18 cellular contexts compared by ENCODE assay signal in the genomic region with DNA sequence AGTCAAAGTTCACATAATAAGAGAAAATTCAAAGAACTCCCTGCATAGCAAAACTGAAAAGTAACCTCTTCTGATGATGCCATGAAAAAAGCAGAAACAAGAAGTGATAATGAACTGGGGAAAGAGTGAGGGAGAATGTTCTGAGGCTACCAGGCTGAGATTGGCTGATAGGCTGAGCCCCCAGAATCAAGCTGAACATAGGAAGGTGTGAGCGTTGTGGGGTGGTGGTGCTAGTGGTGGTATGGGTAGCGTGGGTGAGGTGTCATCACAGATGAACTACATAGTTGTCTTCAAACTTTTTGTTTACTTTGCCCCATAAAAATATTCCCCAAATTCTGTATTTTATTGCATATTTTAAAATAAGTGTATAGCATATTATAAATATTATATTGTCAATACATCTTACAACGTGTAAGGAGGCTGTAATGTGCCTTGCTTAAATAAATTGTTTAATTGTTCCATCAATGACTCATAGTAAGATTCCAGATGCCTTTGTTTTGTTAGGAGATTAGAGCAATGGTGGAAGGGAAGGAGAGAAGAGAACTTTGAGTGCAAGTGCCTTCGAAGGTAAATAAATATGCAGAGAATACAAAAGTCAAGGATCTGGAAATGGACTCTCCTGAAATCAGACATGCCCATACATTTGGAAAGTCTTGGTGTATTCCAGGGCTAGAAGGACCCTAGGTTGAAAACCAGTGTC. TPM values are rescaled to one million over a fixed set of nuclear protein-coding genes. Genes with fewer than 3 reads are reported as not detected.
DNase-seq lines count a peak whose midpoint lies in the region; ATAC-seq, FAIRE-seq and TF ChIP-seq lines count a peak whose summit lies in the region.
"Had no signal": no experiment of that assay in that cellular context is flagged by ENCODE, and none has a peak within 500 bp of the region (broad histone marks: within the 10 kb centered on the region; RNA-seq: fewer than 3 reads in every experiment).

No MANE protein-coding gene starts in this region.

- H3K27me3 ChIP-seq in keratinocyte (ENCODE audit: control insufficient read depth, extremely low read depth, insufficient read depth, low read length), result no peaks in the 10 kb centered on the region
- H3K27me3 ChIP-seq: BE2C had no signal

- dilution Hi-C loops in keratinocyte (cut with MboI; ENCODE audit: extremely low pct_ligation_motif_present, low sequenced_read_pairs), result no loop called here

- H3K79me2 ChIP-seq in keratinocyte (ENCODE audit: control insufficient read depth, insufficient read depth, low read length), result no peaks in the 10 kb centered on the region

- H3K4me1 ChIP-seq in keratinocyte (ENCODE audit: control insufficient read depth, extremely low read depth, insufficient read depth, low read length), result peaks cover 14% of the 10 kb centered on the region
- H3K4me1 ChIP-seq: BE2C had no signal

- FAIRE-seq in keratinocyte (lab: Jason Lieb, UNC), result peak; percentile 9
- no peak for FAIRE-seq in RCC 7860 (lab: Jason Lieb, UNC)

- H2AFZ ChIP-seq in keratinocyte (ENCODE audit: control insufficient read depth, low read length), result no peak overlapping the region
- H2AFZ ChIP-seq: PC-9 had no signal

- no peaks in the 10 kb centered on the region for H3K36me3 Mint-ChIP-seq in activated naive CD8-positive, alpha-beta T cell treated with anti-CD3 and anti-CD28 coated beads, Interleukin-2, amount 50 U/mL, for 24 hours (ENCODE audit: low read depth)
- peaks cover 5% of the 10 kb centered on the region for H3K36me3 Mint-ChIP-seq in activated naive CD8-positive, alpha-beta T cell treated with anti-CD3 and anti-CD28 coated beads for 36 hours

- H3K4me1 Mint-ChIP-seq in activated naive CD8-positive, alpha-beta T cell treated with anti-CD3 and anti-CD28 coated beads, Interleukin-2, amount 50 U/mL, for 24 hours, result peaks cover 7% of the 10 kb centered on the region
- H3K4me1 Mint-ChIP-seq in activated naive CD8-positive, alpha-beta T cell treated with anti-CD3 and anti-CD28 coated beads for 36 hours, result peaks cover 4% of the 10 kb centered on the region

- H3K27ac Mint-ChIP-seq in activated naive CD8-positive, alpha-beta T cell treated with anti-CD3 and anti-CD28 coated beads, Interleukin-2, amount 50 U/mL, for 24 hours, result no peak overlapping the region
- H3K27ac Mint-ChIP-seq in activated naive CD8-positive, alpha-beta T cell treated with anti-CD3 and anti-CD28 coated beads for 36 hours, result no peak overlapping the region
- H3K27ac Mint-ChIP-seq: HFFc6 had no signal

- ATAC-seq in activated naive CD8-positive, alpha-beta T cell treated with anti-CD3 and anti-CD28 coated beads, Interleukin-2, amount 50 U/mL, for 24 hours, result peak; percentile 63
- no peak for ATAC-seq in GM18511 (IDR thresholded peaks at IDR 0.05; ENCODE audit: unreplicated experiment)

- no peak overlapping the region for H3K9ac ChIP-seq in keratinocyte (ENCODE audit: control insufficient read depth, extremely low read depth, insufficient read depth, low read length)

- H3K27ac ChIP-seq in keratinocyte (ENCODE audit: control insufficient read depth, insufficient read depth, low read length), result no peak overlapping the region
- H3K27ac ChIP-seq: HL-60, PC-9 had no signal

- H3K27me3 Mint-ChIP-seq in activated naive CD8-positive, alpha-beta T cell treated with anti-CD3 and anti-CD28 coated beads, Interleukin-2, amount 50 U/mL, for 24 hours, result no peaks in the 10 kb centered on the region
- H3K27me3 Mint-ChIP-seq in activated naive CD8-positive, alpha-beta T cell treated with anti-CD3 and anti-CD28 coated beads for 36 hours, result no peaks in the 10 kb centered on the region

- no peaks in the 10 kb centered on the region for H4K20me1 ChIP-seq in keratinocyte (ENCODE audit: control insufficient read depth, extremely low read depth, insufficient read depth, low read length)

- no peaks in the 10 kb centered on the region for H3K9me1 ChIP-seq in keratinocyte (ENCODE audit: control insufficient read depth, extremely low read depth, insufficient read depth, low read length)

- H3K36me3 ChIP-seq in keratinocyte (ENCODE audit: control insufficient read depth in 2 of 2, extremely low read depth in 1 of 2, insufficient read depth in 2 of 2, low read length in 2 of 2), result no peaks in the 10 kb centered on the region
- H3K36me3 ChIP-seq: BE2C had no signal

- no peaks in the 10 kb centered on the region for H3K9me3 ChIP-seq in keratinocyte (ENCODE audit: control insufficient read depth, low read depth, low read length)
- H3K9me3 ChIP-seq: BE2C had no signal

- peaks cover 6% of the 10 kb centered on the region for H3K9me3 Mint-ChIP-seq in activated naive CD8-positive, alpha-beta T cell treated with anti-CD3 and anti-CD28 coated beads, Interleukin-2, amount 50 U/mL, for 24 hours
- peaks cover 7% of the 10 kb centered on the region for H3K9me3 Mint-ChIP-seq in activated naive CD8-positive, alpha-beta T cell treated with anti-CD3 and anti-CD28 coated beads for 36 hours

- H3K4me2 ChIP-seq in keratinocyte (ENCODE audit: control insufficient read depth, extremely low read depth, insufficient read depth, low read depth, low read length), result no peak overlapping the region
- H3K4me2 ChIP-seq: PC-9 had no signal

- intact Hi-C loops in posterior vena cava (cut with DNase I), result loop anchor here in 1 of 2 donors (5.0 kb wide), 1 partner anchor 1849 kb away; no protein-coding TSS in a partner anchor

- DNase-seq in activated naive CD8-positive, alpha-beta T cell treated with anti-CD3 and anti-CD28 coated beads, Interleukin-2, amount 50 U/mL, for 24 hours, result no peak
- DNase-seq in activated naive CD8-positive, alpha-beta T cell treated with anti-CD3 and anti-CD28 coated beads for 36 hours, result no peak
- peak; percentile 31 for DNase-seq in activated gamma-delta T cell treated with anti-CD3 and anti-CD28 coated beads, Interleukin-2, amount 50 U/mL, for 16 hours (ENCODE audit: low read depth)
- DNase-seq in keratinocyte (ENCODE audit: low read depth, low spot score) (no peak), posterior vena cava (ENCODE audit: low spot score) (no peak), RCC 7860 (ENCODE audit: low spot score) (no peak)
- DNase-seq: BE2C; CD4-positive, alpha-beta memory T cell; EL; GOT3; HFFc6; KBM-7; NCI-H1436 treated with DMSO at 0.1 percent for 48 hours; NCI-H2227 treated with DMSO at 0.1 percent for 48 hours; NCI-H524 treated with DMSO at 0.1 percent for 48 hours; PC-9 had no signal

- no peak for TF ChIP-seq CTCF in keratinocyte (optimal IDR thresholded peaks at IDR 0.05 in 1 of 3, IDR thresholded peaks at IDR 0.05 in 1 of 3, conservative IDR thresholded peaks at IDR 0.05 in 1 of 3; ENCODE audit: extremely low read depth in 1 of 3, insufficient read depth in 2 of 3, low read length in 3 of 3)

- no peak overlapping the region for H3K4me3 Mint-ChIP-seq in activated naive CD8-positive, alpha-beta T cell treated with anti-CD3 and anti-CD28 coated beads, Interleukin-2, amount 50 U/mL, for 24 hours
- H3K4me3 Mint-ChIP-seq in activated naive CD8-positive, alpha-beta T cell treated with anti-CD3 and anti-CD28 coated beads for 36 hours, result no peak overlapping the region
- H3K4me3 Mint-ChIP-seq: CD4-positive, alpha-beta memory T cell; HFFc6 had no signal

- H3K4me3 ChIP-seq in keratinocyte (ENCODE audit: control insufficient read depth in 2 of 3, extremely low read depth in 1 of 3, insufficient read depth in 2 of 3, low read depth in 1 of 3, low read length in 3 of 3), result no peak overlapping the region
- H3K4me3 ChIP-seq: PC-9 had no signal

RNA-seq across cellular contexts. Expression of a gene that starts 15.8 kb away (rescaled TPM):
- under 1 TPM; 0.26 to 0.52 TPM for total RNA-seq in activated naive CD8-positive, alpha-beta T cell treated with anti-CD3 and anti-CD28 coated beads for 36 hours
- polyA plus RNA-seq in keratinocyte, result 0.46 to 1.2 TPM (median 0.77 TPM) in 3 replicates
- 0.35 TPM for polyA plus RNA-seq in keratinocyte (2011; ENCODE audit: low read depth)
- 0.21 and 0.35 TPM in 2 replicates for polyA plus RNA-seq in keratinocyte (2011; cell fraction: cytosol; rRNA removed)
- 0.84 and 1.1 TPM in 2 replicates for polyA plus RNA-seq in keratinocyte (2011; cell fraction: nucleus; rRNA removed)
- 0.89 TPM in 1 of 2 replicates, not detected in the other for polyA plus RNA-seq in keratinocyte (2012; ENCODE audit: low replicate concordance)
- polyA minus RNA-seq in keratinocyte, result 0.79 to 4.8 TPM (median 4.4 TPM) in 3 replicates
- polyA minus RNA-seq in keratinocyte (2011; cell fraction: cytosol; rRNA and poly(A)+ RNA removed), result 1.3 TPM
- 1.1 and 3.5 TPM in 2 replicates for polyA minus RNA-seq in keratinocyte (2011; cell fraction: nucleus; rRNA and poly(A)+ RNA removed)
- total RNA-seq in posterior vena cava, result 1 to 10 TPM in 1 of 2 donors, under 1 TPM in 1; 0.90 to 1.2 TPM
